ENCODE assay signal across 16 cellular contexts in genomic region chr14:77122555-77123125, GRCh38. TPM values are rescaled to one million over a fixed set of nuclear protein-coding genes. Genes with fewer than 3 reads are reported as not detected.
DNase-seq lines count a peak whose midpoint lies in the region; ATAC-seq and TF ChIP-seq lines count a peak whose summit lies in the region.
"Had no signal": no experiment of that assay in that cellular context is flagged by ENCODE, and none has a peak within 500 bp of the region (broad histone marks: within the 10 kb centered on the region; RNA-seq: fewer than 3 reads in every experiment).

No MANE protein-coding gene starts in this region.

- TF ChIP-seq POLR2A in gastrocnemius medialis (IDR thresholded peaks at IDR 0.05) = no peak
- TF ChIP-seq POLR2A in GM18505 (IDR thresholded peaks at IDR 0.05; ENCODE audit: borderline replicate concordance, extremely low read depth, insufficient read depth, insufficient read length) = no peak

- H3K9me3 Mint-ChIP-seq in CD8-positive, alpha-beta T cell = no peaks in the 10 kb centered on the region
- no peaks in the 10 kb centered on the region for H3K9me3 Mint-ChIP-seq in activated naive CD8-positive, alpha-beta T cell treated with anti-CD3 and anti-CD28 coated beads for 36 hours

- no peaks in the 10 kb centered on the region for H3K9me3 ChIP-seq in CD8-positive, alpha-beta T cell (ENCODE audit: low read length)
- no peaks in the 10 kb centered on the region; the same call in 1 of the 2 replicates for H3K9me3 ChIP-seq in OCI-LY3 (ENCODE audit: insufficient read depth, low read length)
- H3K9me3 ChIP-seq in gastrocnemius medialis = no peaks in the 10 kb centered on the region
- H3K9me3 ChIP-seq: lower lobe of right lung had no signal

- in situ Hi-C loops in gastrocnemius medialis (cut with MboI; ENCODE audit: low sequenced_read_pairs in 4 of 4) = loop anchor here in 1 of 4 donors (25.0 kb wide), 1 partner anchor 340 kb away; the partner anchor contains the start of genes AHSA1 and VIPAS39

- no peaks in the 10 kb centered on the region for H3K36me3 ChIP-seq in CD8-positive, alpha-beta T cell (ENCODE audit: insufficient read depth, low read length)
- H3K36me3 ChIP-seq in OCI-LY3 (replicated peaks; ENCODE audit: low read depth, low read length) (peaks cover 26% of the 10 kb centered on the region), gastrocnemius medialis (no peaks in the 10 kb centered on the region)

- peaks cover 8% of the 10 kb centered on the region for H3K27me3 ChIP-seq in CD8-positive, alpha-beta T cell (ENCODE audit: insufficient read depth, low read length)
- H3K27me3 ChIP-seq in OCI-LY3 (ENCODE audit: low read depth, low read length) (no peaks in the 10 kb centered on the region), dorsolateral prefrontal cortex (no peaks in the 10 kb centered on the region), gastrocnemius medialis (no peaks in the 10 kb centered on the region)

- TF ChIP-seq CTCF in CD8-positive, alpha-beta T cell (IDR thresholded peaks at IDR 0.05) = no peak
- TF ChIP-seq CTCF in OCI-LY3 (IDR thresholded peaks at IDR 0.05; ENCODE audit: low read depth, low read length) = no peak
- no peak for TF ChIP-seq CTCF in dorsolateral prefrontal cortex (IDR thresholded peaks at IDR 0.05 in 54 of 56, conservative IDR thresholded peaks at IDR 0.05 in 2 of 56; ENCODE audit: low read depth in 1 of 56, partially characterized antibody in 56 of 56)
- no peak for TF ChIP-seq CTCF in gastrocnemius medialis (IDR thresholded peaks at IDR 0.05 in 4 of 5, conservative IDR thresholded peaks at IDR 0.05 in 1 of 5)

- no peaks in the 10 kb centered on the region for H4K20me1 ChIP-seq in OCI-LY3 (ENCODE audit: insufficient read depth, low read length)

- peaks cover 11% of the 10 kb centered on the region for H3K36me3 Mint-ChIP-seq in CD8-positive, alpha-beta T cell
- peaks cover 8% of the 10 kb centered on the region for H3K36me3 Mint-ChIP-seq in activated naive CD8-positive, alpha-beta T cell treated with anti-CD3 and anti-CD28 coated beads for 36 hours

- peak overlapping the region; percentile 70 for H3K27ac Mint-ChIP-seq in CD8-positive, alpha-beta T cell
- no peak overlapping the region for H3K27ac Mint-ChIP-seq in activated naive CD8-positive, alpha-beta T cell treated with anti-CD3 and anti-CD28 coated beads for 36 hours

- intact Hi-C loops in CD8-positive, alpha-beta T cell (cut with DNase I, micrococcal nuclease) = no loop called here
- intact Hi-C loops in dorsolateral prefrontal cortex (cut with DNase I) (no loop called here), gastrocnemius medialis (cut with DNase I; ENCODE audit: low total_unique reads) (loop anchor here (1.0 kb wide), 1 partner anchor 25 kb away; no protein-coding TSS in a partner anchor)

- peak overlapping the region; percentile 88 for H3K4me2 ChIP-seq in OCI-LY3 (ENCODE audit: low read length)

- CTCF ChIA-PET in CD8-positive, alpha-beta T cell (lab: Charles Lee) = interaction anchor here (0.9 to 2.6 kb wide), 7 partner anchors 10 to 52 kb away, joined by 3 to 23 read pairs (median 9); no protein-coding TSS in a partner anchor

- no peak overlapping the region for H2AFZ ChIP-seq in OCI-LY3 (ENCODE audit: low read depth, low read length)

- POLR2A ChIA-PET in CD8-positive, alpha-beta T cell (lab: Charles Lee) = interaction anchor here (0.5 kb wide), 1 partner anchor 14 kb away, joined by 3 read pairs; no protein-coding TSS in a partner anchor

- no peak overlapping the region for H3K27ac ChIP-seq in CD8-positive, alpha-beta T cell (ENCODE audit: low read depth, low read length)
- H3K27ac ChIP-seq in OCI-LY3 (ENCODE audit: low read length) (peak overlapping the region; percentile 94), dorsolateral prefrontal cortex (peak overlapping the region; percentile 35 to 99 (median 92)), gastrocnemius medialis (peak overlapping the region; percentile 74 to 99 (median 90))
- H3K27ac ChIP-seq: lower lobe of right lung, SK-N-MC had no signal

- no peak overlapping the region for H3K4me3 ChIP-seq in CD8-positive, alpha-beta T cell (ENCODE audit: low read depth, low read length)
- peak overlapping the region; percentile 84 for H3K4me3 ChIP-seq in OCI-LY3 (ENCODE audit: low read length)
- no peak overlapping the region for H3K4me3 ChIP-seq in dorsolateral prefrontal cortex
- H3K4me3 ChIP-seq in gastrocnemius medialis = no peak overlapping the region
- H3K4me3 ChIP-seq: lower lobe of right lung, SK-N-MC had no signal

- H3K4me1 ChIP-seq in CD8-positive, alpha-beta T cell (ENCODE audit: insufficient read depth, low read length) = peaks cover 23% of the 10 kb centered on the region
- peaks cover 58% of the 10 kb centered on the region for H3K4me1 ChIP-seq in OCI-LY3 (ENCODE audit: low read length)
- H3K4me1 ChIP-seq in gastrocnemius medialis = peaks cover 58 to 59% of the 10 kb centered on the region in 2 donors

- DNase-seq in CD8-positive, alpha-beta T cell = no peak
- DNase-seq in dorsolateral prefrontal cortex = no peak
- no peak for DNase-seq in gastrocnemius medialis
- no peak for DNase-seq in NCI-H526 (lab: John Stamatoyannopoulos, UW)
- no peak for DNase-seq in activated naive CD8-positive, alpha-beta T cell treated with anti-CD3 and anti-CD28 coated beads for 36 hours
- DNase-seq: activated CD4-positive, CD25-positive, alpha-beta regulatory T cell treated with anti-CD3 and anti-CD28 coated beads, Interleukin-2, amount 50 U/mL, for 72 hours; activated T-cell treated with anti-CD3 and anti-CD28 coated beads, Interleukin-2, amount 50 U/mL, for 48 hours; NK-92 treated with Interleukin-12 subunit alpha and Interleukin-12 subunit beta, amount 100 ng/mL, for 24 hours had no signal

- H3K4me1 Mint-ChIP-seq in CD8-positive, alpha-beta T cell (ENCODE audit: low read depth) = peaks cover 48% of the 10 kb centered on the region
- peaks cover 16% of the 10 kb centered on the region for H3K4me1 Mint-ChIP-seq in activated naive CD8-positive, alpha-beta T cell treated with anti-CD3 and anti-CD28 coated beads for 36 hours

- ATAC-seq in CD8-positive, alpha-beta T cell = no peak
- ATAC-seq in gastrocnemius medialis = peak in 1 of 2 donors; percentile 10
- no peak for ATAC-seq in GM21515 (IDR thresholded peaks at IDR 0.05; ENCODE audit: unreplicated experiment)
- no peak for ATAC-seq in GM18505 (IDR thresholded peaks at IDR 0.05; ENCODE audit: unreplicated experiment)

- H3K4me3 Mint-ChIP-seq in CD8-positive, alpha-beta T cell = no peak overlapping the region
- no peak overlapping the region for H3K4me3 Mint-ChIP-seq in activated naive CD8-positive, alpha-beta T cell treated with anti-CD3 and anti-CD28 coated beads for 36 hours

- H3K27me3 Mint-ChIP-seq in CD8-positive, alpha-beta T cell (ENCODE audit: low read depth) = peaks cover 20% of the 10 kb centered on the region
- H3K27me3 Mint-ChIP-seq in activated naive CD8-positive, alpha-beta T cell treated with anti-CD3 and anti-CD28 coated beads for 36 hours = peaks cover 36% of the 10 kb centered on the region

- peaks cover 39% of the 10 kb centered on the region for H3K79me2 ChIP-seq in OCI-LY3 (ENCODE audit: low read length)

- peak overlapping the region; percentile 96; the same call in 1 of the 2 replicates for H3K9ac ChIP-seq in OCI-LY3 (ENCODE audit: low read length)

RNA-seq across cellular contexts. Expression of gene ZDHHC22, which starts 19.0 kb away (rescaled TPM):
- not detected for total RNA-seq in CD8-positive, alpha-beta T cell
- total RNA-seq in dorsolateral prefrontal cortex (100 to 1,000 TPM in 1 of 120 experiments, 10 to 100 TPM in 119; 19.6 to 100 (median 62.4) TPM), gastrocnemius medialis (not detected)
- not detected for total RNA-seq in activated naive CD8-positive, alpha-beta T cell treated with anti-CD3 and anti-CD28 coated beads for 36 hours
- total RNA-seq: epithelial cell of proximal tubule, HepG2, lower lobe of right lung had no signal

RNA-seq across cellular contexts. Expression of gene CIPC, which starts 24.6 kb away (rescaled TPM):
- total RNA-seq in CD8-positive, alpha-beta T cell = 1 to 10 TPM; 6.0 to 6.3 TPM
- total RNA-seq in dorsolateral prefrontal cortex (100 to 1,000 TPM in 30 of 120 experiments, 10 to 100 TPM in 90; 63.6 to 149 (median 93.0) TPM), gastrocnemius medialis (100 to 1,000 TPM; 114 to 178 (median 120) TPM)
- total RNA-seq in activated naive CD8-positive, alpha-beta T cell treated with anti-CD3 and anti-CD28 coated beads for 36 hours = 10 to 100 TPM; 10.8 to 12.2 TPM

RNA-seq across cellular contexts. Expression of gene TMEM63C, which starts 59.0 kb away (rescaled TPM):
- total RNA-seq in CD8-positive, alpha-beta T cell = under 1 TPM; 0.47 to 0.71 TPM
- 100 to 1,000 TPM in 1 of 120 experiments, 10 to 100 TPM in 119; 19.9 to 103 (median 62.0) TPM for total RNA-seq in dorsolateral prefrontal cortex
- under 1 TPM in 2 of 4 donors, not detected in 2; 0.05 TPM for total RNA-seq in gastrocnemius medialis
- 1 to 10 TPM in 1 of 2 experiments, under 1 TPM in 1; 0.89 to 1.2 TPM for total RNA-seq in activated naive CD8-positive, alpha-beta T cell treated with anti-CD3 and anti-CD28 coated beads for 36 hours
- total RNA-seq: pulmonary artery endothelial cell had no signal

Comparison
In these comparisons a context has a peak if more than half of its experiments do, and no peak if none do; other contexts are left out.
1. RNA of gene ZDHHC22, which starts 19.0 kb away (total RNA-seq): 19.6 to 100 TPM in dorsolateral prefrontal cortex; not detected in gastrocnemius medialis, not detected in CD8-positive, alpha-beta T cell and not detected in activated naive CD8-positive, alpha-beta T cell treated with anti-CD3 and anti-CD28 coated beads for 36 hours; every median in the first group is over 10 times any median in the second.
2. RNA of gene CIPC, which starts 24.6 kb away (total RNA-seq): 114 to 178 TPM in gastrocnemius medialis and 63.6 to 149 TPM in dorsolateral prefrontal cortex; 10.8 to 12.2 TPM in activated naive CD8-positive, alpha-beta T cell treated with anti-CD3 and anti-CD28 coated beads for 36 hours and 6.0 to 6.3 TPM in CD8-positive, alpha-beta T cell; every median in the first group is over 4 times any median in the second.
3. RNA of gene TMEM63C, which starts 59.0 kb away (total RNA-seq): 19.9 to 103 TPM in dorsolateral prefrontal cortex; 0.89 to 1.2 TPM in activated naive CD8-positive, alpha-beta T cell treated with anti-CD3 and anti-CD28 coated beads for 36 hours, 0.47 to 0.71 TPM in CD8-positive, alpha-beta T cell and 0.05 TPM in gastrocnemius medialis; every median in the first group is over 4 times any median in the second.